ENCODE assay signal across 8 cellular contexts in genomic region chr17:17823433-17824118, GRCh38. TPM values are rescaled to one million over a fixed set of nuclear protein-coding genes. Genes with fewer than 3 reads are reported as not detected.
A peak's percentile ranks its signal among the peaks of the same experiment; 100 is the strongest.
DNase-seq lines count a peak whose midpoint lies in the region; ATAC-seq and TF ChIP-seq lines count a peak whose summit lies in the region.

No MANE protein-coding gene starts in this region.

- H3K4me3 ChIP-seq in coronary artery, result peak overlapping the region; percentile 77
- peak overlapping the region; percentile 62 to 85 (median 77) for H3K4me3 ChIP-seq in liver (ENCODE audit: low read depth in 1 of 3, low read length in 3 of 3)

- H3K27me3 ChIP-seq in liver (ENCODE audit: control insufficient read depth in 4 of 4, insufficient read depth in 4 of 4, low read length in 3 of 4), result no peaks in the 10 kb centered on the region

- no peaks in the 10 kb centered on the region for H3K9me3 ChIP-seq in liver (ENCODE audit: control insufficient read depth in 4 of 4, low read length in 3 of 4)

- DNase-seq in Ammon's horn (ENCODE audit: low spot score) (peak; percentile 87), NCI-H510A (lab: John Stamatoyannopoulos, UW) (peak; percentile 85), coronary artery (ENCODE audit: low spot score) (peak; percentile 92)
- peak; percentile 83 for DNase-seq in activated CD4-positive, alpha-beta T cell treated with anti-CD3 and anti-CD28 coated beads for 48 hours
- peak; percentile 71 for DNase-seq in stimulated activated CD4-positive, alpha-beta T cell treated with anti-CD3 and anti-CD28 coated beads, Interleukin-4, amount 100 ng/mL, for 1 hour

- in situ Hi-C loops in GM18951 (cut with MboI; ENCODE audit: low sequenced_read_pairs, unreplicated experiment), result no loop called here

- TF ChIP-seq CTCF in coronary artery (IDR thresholded peaks at IDR 0.05), result no peak
- TF ChIP-seq CTCF in liver (IDR thresholded peaks at IDR 0.05; ENCODE audit: low read depth, low read length, missing input control), result no peak

- peak; percentile 66 for TF ChIP-seq POLR2A in GM18951 (IDR thresholded peaks at IDR 0.05; ENCODE audit: extremely low read depth, insufficient read depth, insufficient read length)

- WGBS in liver, result under 1% methylated on average over 69 of the region's 69 CpGs

- ATAC-seq in HG03159 (IDR thresholded peaks at IDR 0.05; ENCODE audit: unreplicated experiment), result peak; percentile 73

- peak overlapping the region; percentile 50 to 88 for H3K27ac ChIP-seq in coronary artery
- peak overlapping the region; percentile 91 to 93 for H3K27ac ChIP-seq in liver (ENCODE audit: low read depth in 1 of 2, low read length in 2 of 2)

- H3K9ac ChIP-seq in liver (ENCODE audit: low read depth in 1 of 2, low read length in 2 of 2), result peak overlapping the region; percentile 76 to 84

- peaks cover 39 to 94% (median 68%) of the 10 kb centered on the region in 4 donors for H3K4me1 ChIP-seq in liver (ENCODE audit: control insufficient read depth in 4 of 4, insufficient read depth in 4 of 4, low read length in 3 of 4)

- H3K36me3 ChIP-seq in liver (ENCODE audit: control insufficient read depth in 4 of 4, insufficient read depth in 3 of 4, low read depth in 1 of 4, low read length in 3 of 4), result peaks cover 0 to 3% (median 1%) of the 10 kb centered on the region in 4 donors

- peak in 1 of 2 donors; percentile 50 for TF ChIP-seq RAD21 in liver (IDR thresholded peaks at IDR 0.05)

TF ChIP-seq in liver, 16 proteins besides CTCF, POLR2A, EP300 and RAD21:
- TF ChIP-seq ZBTB33 (IDR thresholded peaks at IDR 0.05), result no peak
- peak; percentile 52 for TF ChIP-seq MAX (IDR thresholded peaks at IDR 0.05)
- peak; percentile 36 for TF ChIP-seq YY1 (IDR thresholded peaks at IDR 0.05)
- no peak for TF ChIP-seq TAF1 (conservative IDR thresholded peaks at IDR 0.05)
- TF ChIP-seq ATF3 (IDR thresholded peaks at IDR 0.05), result no peak
- TF ChIP-seq EGR1 (IDR thresholded peaks at IDR 0.05; ENCODE audit: low read depth in 2 of 2), result no peak
- TF ChIP-seq NR2F2 (IDR thresholded peaks at IDR 0.05), result peak; percentile 92
- TF ChIP-seq FOXA2 (IDR thresholded peaks at IDR 0.05), result no peak
- no peak for TF ChIP-seq JUND (IDR thresholded peaks at IDR 0.05)
- no peak for TF ChIP-seq FOXA1 (IDR thresholded peaks at IDR 0.05)
- no peak for TF ChIP-seq HNF4G (IDR thresholded peaks at IDR 0.05)
- peak; percentile 95 to 99 for TF ChIP-seq RXRA (IDR thresholded peaks at IDR 0.05)
- no peak for TF ChIP-seq GABPA (IDR thresholded peaks at IDR 0.05 in 1 of 2, conservative IDR thresholded peaks at IDR 0.05 in 1 of 2)
- peak; percentile 88 for TF ChIP-seq SP1 (IDR thresholded peaks at IDR 0.05)
- TF ChIP-seq REST (IDR thresholded peaks at IDR 0.05), result peak; percentile 50
- TF ChIP-seq HNF4A (conservative IDR thresholded peaks at IDR 0.05), result peak; percentile 35 to 36
TF ChIP-seq in liver: peak in this region for 7.

RNA-seq across cellular contexts. Expression of gene SREBF1, which starts 13.2 kb away (rescaled TPM):
- 100 to 1,000 TPM in 1 of 2 donors, 10 to 100 TPM in 1; 66.8 to 133 TPM for total RNA-seq in liver
- polyA plus RNA-seq in liver, result 100 to 1,000 TPM in 1 of 2 donors, 10 to 100 TPM in 1; 74.0 to 127 TPM

Comparison
In these comparisons a context has a peak if more than half of its experiments do, and no peak if none do; other contexts are left out.
1. Peak in every context shown above with its lines: DNase-seq, ATAC-seq, H3K4me3 ChIP-seq and H3K27ac ChIP-seq.